Comparison of ENCODE assay signal across 24 cellular contexts in genomic region chr6:14986370-14986769, GRCh38.
DNase-seq lines count a peak whose midpoint lies in the region; ATAC-seq, FAIRE-seq and TF ChIP-seq lines count a peak whose summit lies in the region.
"Had no signal": no experiment of that assay in that cellular context is flagged by ENCODE, and none has a peak within 500 bp of the region (broad histone marks: within the 10 kb centered on the region; RNA-seq: fewer than 3 reads in every experiment).

No MANE protein-coding gene starts in this region.

- peaks cover 0 to 18% (median 1%) of the 10 kb centered on the region in 4 donors for H3K4me1 ChIP-seq in Peyer's patch
- H3K4me1 ChIP-seq in small intestine (ENCODE audit: control insufficient read depth in 2 of 2, insufficient read depth in 1 of 2, low read depth in 1 of 2, low read length in 1 of 2), result peaks cover 3 to 4% of the 10 kb centered on the region in 2 donors
- H3K4me1 ChIP-seq: SJSA1 had no signal

- H3K4me1 Mint-ChIP-seq in glutamatergic neuron (ENCODE audit: low read depth, unreplicated experiment), result peaks cover 28% of the 10 kb centered on the region
- H3K4me1 Mint-ChIP-seq: CD8-positive, alpha-beta memory T cell had no signal

- H3K36me3 Mint-ChIP-seq in glutamatergic neuron (ENCODE audit: unreplicated experiment), result no peaks in the 10 kb centered on the region
- H3K36me3 Mint-ChIP-seq: CD8-positive, alpha-beta memory T cell had no signal

- 29 to 65% (median 35%) methylated on average over 7 of the region's 7 CpGs for WGBS in small intestine, 3 donors

- H3K27ac Mint-ChIP-seq in glutamatergic neuron (ENCODE audit: unreplicated experiment), result peak overlapping the region; percentile 79
- H3K27ac Mint-ChIP-seq: CD8-positive, alpha-beta memory T cell had no signal

- no peak for TF ChIP-seq POLR2A in Peyer's patch (IDR thresholded peaks at IDR 0.05)

- H3K4me3 ChIP-seq in Peyer's patch, result no peak overlapping the region
- no peak overlapping the region for H3K4me3 ChIP-seq in small intestine (ENCODE audit: low read depth in 1 of 2, low read length in 2 of 2)
- H3K4me3 ChIP-seq in coronary artery, result no peak overlapping the region
- H3K4me3 ChIP-seq: GM23248, SJSA1 had no signal

- DNase-seq in NCI-H1105 (lab: John Stamatoyannopoulos, UW), result peak; percentile 13
- no peak for DNase-seq in NCI-H1105 treated with DMSO at 0.1 percent for 48 hours (lab: John Stamatoyannopoulos, UW)
- peak in 2 of 3 donors; percentile 73 to 88 for DNase-seq in Peyer's patch
- no peak for DNase-seq in glutamatergic neuron
- peak; percentile 95 for DNase-seq in small intestine
- DNase-seq in coronary artery (ENCODE audit: low spot score), result no peak
- no peak for DNase-seq in AG08395 (ENCODE audit: low spot score)
- DNase-seq: AML-193; CD8-positive, alpha-beta memory T cell; GM23248; HCEC 1CT; NCI-H1092 treated with DMSO at 0.1 percent for 48 hours; NCI-H2081 treated with DMSO at 0.1 percent for 48 hours; NCI-H226; NCI-H510A treated with DMSO at 0.1 percent for 48 hours; NCI-H748 treated with DMSO at 0.1 percent for 48 hours had no signal

- no peak for ATAC-seq in GM18907 (IDR thresholded peaks at IDR 0.05; ENCODE audit: unreplicated experiment)
- ATAC-seq: Right ventricle myocardium inferior had no signal

- H3K36me3 ChIP-seq in Peyer's patch (no peaks in the 10 kb centered on the region), small intestine (ENCODE audit: control insufficient read depth in 2 of 2, insufficient read depth in 2 of 2, low read length in 2 of 2) (no peaks in the 10 kb centered on the region)
- H3K36me3 ChIP-seq: SJSA1 had no signal

- TF ChIP-seq CTCF in Peyer's patch (IDR thresholded peaks at IDR 0.05), result no peak
- TF ChIP-seq CTCF in glutamatergic neuron (IDR thresholded peaks at IDR 0.05; ENCODE audit: partially characterized antibody, unreplicated experiment), result no peak
- no peak for TF ChIP-seq CTCF in coronary artery (IDR thresholded peaks at IDR 0.05)

- H3K9me3 Mint-ChIP-seq in glutamatergic neuron (ENCODE audit: unreplicated experiment), result peaks cover 7% of the 10 kb centered on the region
- H3K9me3 Mint-ChIP-seq: CD8-positive, alpha-beta memory T cell had no signal

- FAIRE-seq in small intestine (lab: Jason Lieb, UNC), result no peak
- FAIRE-seq: HTR-8/SVneo, RCC 7860 had no signal

- no peaks in the 10 kb centered on the region for H3K9me3 ChIP-seq in Peyer's patch
- H3K9me3 ChIP-seq in small intestine (ENCODE audit: control insufficient read depth, low read depth), result no peaks in the 10 kb centered on the region

- no peak overlapping the region for H3K4me3 Mint-ChIP-seq in glutamatergic neuron (ENCODE audit: unreplicated experiment)
- H3K4me3 Mint-ChIP-seq: CD8-positive, alpha-beta memory T cell had no signal

- H3K27me3 Mint-ChIP-seq in glutamatergic neuron (ENCODE audit: unreplicated experiment), result peaks cover 5% of the 10 kb centered on the region

- H3K27ac ChIP-seq in Peyer's patch (peak overlapping the region in 2 of 4 donors; percentile 43 to 59), small intestine (ENCODE audit: low read depth in 1 of 2, low read length in 1 of 2) (peak overlapping the region; percentile 49 to 61), coronary artery (no peak overlapping the region)
- H3K27ac ChIP-seq: 22Rv1, C4-2B, GM23248, KMS-11, SJSA1 had no signal

- H3K27me3 ChIP-seq in Peyer's patch (no peaks in the 10 kb centered on the region), small intestine (ENCODE audit: control insufficient read depth in 2 of 2, insufficient read depth in 2 of 2, low read length in 2 of 2) (peaks cover 0 to 2% of the 10 kb centered on the region in 2 donors)
- H3K27me3 ChIP-seq: SJSA1 had no signal

Comparison
In these comparisons a context has a peak if more than half of its experiments do, and no peak if none do; other contexts are left out.
1. DNase-seq: peak in NCI-H1105 (single experiment), Peyer's patch (2 of 3) and small intestine (single experiment); none in NCI-H1105 treated with DMSO at 0.1 percent for 48 hours (single experiment), glutamatergic neuron (single experiment), coronary artery (single experiment) and AG08395 (single experiment).
2. H3K27ac ChIP-seq: peak in small intestine (2 of 2); none in coronary artery (0 of 2).